ENCODE assay signal across 8 cellular contexts in genomic region chr11:13462928-13463778, GRCh38. TPM values are rescaled to one million over a fixed set of nuclear protein-coding genes. Genes with fewer than 3 reads are reported as not detected.
A peak's percentile ranks its signal among the peaks of the same experiment; 100 is the strongest.
DNase-seq lines count a peak whose midpoint lies in the region; ATAC-seq, FAIRE-seq and TF ChIP-seq lines count a peak whose summit lies in the region.

Gene BTBD10, minus strand, starts transcription at chr11:13463222. Its CDS starts 18,098 bp downstream, at chr11:13445124.

- H3K4me3 ChIP-seq in Caco-2 (ENCODE audit: low read depth, low read length) = peak within 1 kb of the TSS; percentile 81
- H3K4me3 ChIP-seq in effector memory CD4-positive, alpha-beta T cell (ENCODE audit: insufficient read depth, low read depth, low read length, poor library complexity, severe bottlenecking) = peak within 1 kb of the TSS; percentile 85

- peak within 1 kb of the TSS; percentile 86 for H3K27ac ChIP-seq in effector memory CD4-positive, alpha-beta T cell (ENCODE audit: insufficient read depth, low read length, poor library complexity, severe bottlenecking)

- H3K36me3 ChIP-seq in Caco-2 (ENCODE audit: control insufficient read depth, insufficient read depth, low read length) = no peaks in the 10 kb centered on the region
- no peaks in the 10 kb centered on the region for H3K36me3 ChIP-seq in effector memory CD4-positive, alpha-beta T cell (ENCODE audit: control insufficient read depth, insufficient read depth, low read length)

- peak within 1 kb of the TSS; percentile 100 for H3K27ac Mint-ChIP-seq in Caco-2 (ENCODE audit: unreplicated experiment)
- H3K27ac Mint-ChIP-seq in memory B cell = peak within 1 kb of the TSS; percentile 97

- H3K27me3 Mint-ChIP-seq in Caco-2 (ENCODE audit: insufficient read depth, unreplicated experiment) (no peaks in the 10 kb centered on the region), memory B cell (no peaks in the 10 kb centered on the region)

- no peak for TF ChIP-seq CTCF in Caco-2 (IDR thresholded peaks at IDR 0.05; ENCODE audit: insufficient read depth in 1 of 2, low read depth in 1 of 2, low read length in 1 of 2, severe bottlenecking in 1 of 2, unreplicated experiment in 1 of 2)

- POLR2A ChIA-PET in Caco-2 (lab: Charles Lee) = interaction anchor here (0.5 to 1.6 kb wide), 12 partner anchors 10 to 460 kb away, joined by 3 to 8 read pairs (median 3); partner anchors contain the start of gene FAR1

- H3K36me3 Mint-ChIP-seq in Caco-2 (ENCODE audit: insufficient read depth, unreplicated experiment) = peaks cover 30% of the 10 kb centered on the region
- peaks cover 7% of the 10 kb centered on the region for H3K36me3 Mint-ChIP-seq in memory B cell

- H3K9me3 ChIP-seq in Caco-2 = no peaks in the 10 kb centered on the region
- H3K9me3 ChIP-seq in effector memory CD4-positive, alpha-beta T cell (ENCODE audit: control insufficient read depth, low read length) = no peaks in the 10 kb centered on the region

- ATAC-seq in GM21381 (IDR thresholded peaks at IDR 0.05; ENCODE audit: unreplicated experiment) = peak; percentile 96
- peak; percentile 96 for ATAC-seq in memory B cell (ENCODE audit: low read depth)

- DNase-seq in Caco-2 (peak; percentile 95), HTR-8/SVneo (ENCODE audit: insufficient read length, low spot score) (peak; percentile 89), NOMO-1 treated with DMSO at 0.1 percent for 48 hours (lab: John Stamatoyannopoulos, UW; ENCODE audit: unreplicated experiment) (peak; percentile 89), memory B cell (ENCODE audit: low spot score in 2 of 2) (peak; percentile 84 to 88)
- peak; percentile 83 to 86 for DNase-seq in activated CD8-positive, alpha-beta memory T cell treated with anti-CD3 and anti-CD28 coated beads for 4 hours (ENCODE audit: low read depth in 2 of 2)
- peak; percentile 84 to 91 (median 90) for DNase-seq in effector memory CD4-positive, alpha-beta T cell
- peak; percentile 83 for DNase-seq in stimulated activated CD8-positive, alpha-beta memory T cell treated with anti-CD3 and anti-CD28 coated beads, Interleukin-12 subunit alpha, Interleukin-12 subunit beta, amount 100 ng/mL, for 1 hour (ENCODE audit: low read depth)

- peaks cover 29% of the 10 kb centered on the region for H3K4me1 Mint-ChIP-seq in Caco-2 (ENCODE audit: low read depth, unreplicated experiment)
- peaks cover 21% of the 10 kb centered on the region for H3K4me1 Mint-ChIP-seq in memory B cell

- peak; percentile 84 for FAIRE-seq in HTR-8/SVneo (lab: Jason Lieb, UNC)

- H3K9me3 Mint-ChIP-seq in Caco-2 (ENCODE audit: unreplicated experiment) (no peaks in the 10 kb centered on the region), memory B cell (no peaks in the 10 kb centered on the region)

- H3K27me3 ChIP-seq in Caco-2 (replicated peaks; ENCODE audit: control insufficient read depth, insufficient read depth, low read length) = no peaks in the 10 kb centered on the region
- no peaks in the 10 kb centered on the region for H3K27me3 ChIP-seq in effector memory CD4-positive, alpha-beta T cell (replicated peaks; ENCODE audit: control insufficient read depth, insufficient read depth, low read length, poor library complexity, severe bottlenecking)

- CTCF ChIA-PET in Caco-2 (lab: Charles Lee) = interaction anchor here (0.6 to 1.3 kb wide), 4 partner anchors 10 to 326 kb away, joined by 3 to 8 read pairs (median 3); no protein-coding TSS in a partner anchor

- no TSS peak for BruUV-seq in Caco-2 (replicated peaks; lab: Mats Ljungman, UMichigan)

- H3K4me3 Mint-ChIP-seq in Caco-2 (ENCODE audit: unreplicated experiment) = peak within 1 kb of the TSS; percentile 99
- peak within 1 kb of the TSS; percentile 98 for H3K4me3 Mint-ChIP-seq in memory B cell

- H3K4me1 ChIP-seq in Caco-2 = peaks cover 27% of the 10 kb centered on the region
- peaks cover 10% of the 10 kb centered on the region for H3K4me1 ChIP-seq in effector memory CD4-positive, alpha-beta T cell (ENCODE audit: control insufficient read depth, insufficient read depth, low read length, poor library complexity, severe bottlenecking)

- intact Hi-C loops in Caco-2 (cut with micrococcal nuclease; ENCODE audit: unreplicated experiment) = loop anchor here (2.0 to 10.0 kb wide), 3 partner anchors 58 to 248 kb away; partner anchors contain the start of gene FAR1

RNA-seq across cellular contexts. Expression of gene BTBD10, which starts in this region (rescaled TPM):
- total RNA-seq in Caco-2 (2022) = 41.6 and 45.0 TPM in 2 replicates

Comparison
In these comparisons a context has a peak if more than half of its experiments do, and no peak if none do; other contexts are left out.
1. Peak in every context shown above with its lines: DNase-seq, ATAC-seq, H3K4me3 ChIP-seq and H3K27ac ChIP-seq.